ENCODE assay signal across 11 cellular contexts in the genomic region with DNA sequence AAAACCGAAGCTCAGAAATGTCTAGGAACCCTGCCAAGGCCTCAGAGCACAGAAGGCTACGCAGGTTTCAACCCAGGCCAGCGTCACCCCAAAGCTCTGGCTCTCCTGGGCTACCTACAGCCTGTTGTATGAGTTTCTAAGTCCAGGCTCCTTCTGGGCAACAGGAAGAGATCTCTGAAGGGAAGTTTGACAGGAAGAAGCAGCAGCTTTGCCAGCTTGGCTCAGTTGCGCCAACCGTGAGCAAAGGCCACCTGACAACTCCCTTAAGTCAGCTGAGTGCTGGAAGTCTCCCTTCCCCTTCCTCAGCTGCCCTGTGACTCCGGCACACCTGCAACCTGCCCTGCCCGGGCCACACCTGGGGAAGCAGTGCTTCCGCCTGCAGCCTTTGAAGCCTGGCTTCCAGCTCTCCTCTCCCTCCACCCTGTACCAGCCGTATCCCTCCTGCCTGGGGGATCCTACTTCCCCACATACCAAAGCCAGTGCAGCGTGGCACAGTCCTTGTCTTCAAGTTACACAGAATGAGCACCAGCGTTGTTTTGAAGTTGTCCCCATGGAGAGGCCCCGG. TPM values are rescaled to one million over a fixed set of nuclear protein-coding genes. Genes with fewer than 3 reads are reported as not detected.
DNase-seq lines count a peak whose midpoint lies in the region; ATAC-seq and TF ChIP-seq lines count a peak whose summit lies in the region.
"Had no signal": no experiment of that assay in that cellular context is flagged by ENCODE, and none has a peak within 500 bp of the region (broad histone marks: within the 10 kb centered on the region; RNA-seq: fewer than 3 reads in every experiment).

No MANE protein-coding gene starts in this region.

- DNase-seq in T-helper 17 cell (no peak), right cardiac atrium (no peak), osteocyte (ENCODE audit: extremely low spot score, unreplicated experiment) (no peak), DMS79 treated with DMSO at 0.1 percent for 48 hours (lab: John Stamatoyannopoulos, UW) (no peak), iPS-NIHi11 (ENCODE audit: low spot score) (no peak), AG20443 (ENCODE audit: low spot score) (no peak)
- DNase-seq: KG1, NCI-H2029 treated with DMSO at 0.1 percent for 48 hours, OCI-M1 had no signal

- TF ChIP-seq CTCF in osteocyte (IDR thresholded peaks at IDR 0.05): no peak

- H3K9ac ChIP-seq in BLaER1: no peak overlapping the region

- H4K20me1 ChIP-seq in BLaER1: no peaks in the 10 kb centered on the region

- no peak overlapping the region for H3K4me3 ChIP-seq in BLaER1
- H3K4me3 ChIP-seq in right cardiac atrium (ENCODE audit: low read length): no peak overlapping the region

- H3K9me3 Mint-ChIP-seq in osteocyte (ENCODE audit: unreplicated experiment): no peaks in the 10 kb centered on the region

- H3K4me1 ChIP-seq in BLaER1 (peaks cover 18% of the 10 kb centered on the region), right cardiac atrium (ENCODE audit: control insufficient read depth, insufficient read depth, low read length) (peaks cover 19% of the 10 kb centered on the region)

- intact Hi-C loops in right cardiac atrium (cut with DNase I): no loop called here

- H3K27ac ChIP-seq in BLaER1: no peak overlapping the region
- no peak overlapping the region for H3K27ac ChIP-seq in right cardiac atrium (ENCODE audit: low read length)

- no peaks in the 10 kb centered on the region for H3K27me3 ChIP-seq in BLaER1
- no peaks in the 10 kb centered on the region for H3K27me3 ChIP-seq in right cardiac atrium (ENCODE audit: control insufficient read depth, insufficient read depth)

- peaks cover 14% of the 10 kb centered on the region for H3K27me3 Mint-ChIP-seq in T-helper 17 cell
- no peaks in the 10 kb centered on the region for H3K27me3 Mint-ChIP-seq in osteocyte (ENCODE audit: unreplicated experiment)

- WGBS in right cardiac atrium: 58% methylated on average over 12 of the region's 12 CpGs

- H3K4me1 Mint-ChIP-seq in T-helper 17 cell (peaks cover 6% of the 10 kb centered on the region), osteocyte (ENCODE audit: unreplicated experiment) (peaks cover 49% of the 10 kb centered on the region)

- no peak overlapping the region for H3K4me3 Mint-ChIP-seq in T-helper 17 cell
- no peak overlapping the region for H3K4me3 Mint-ChIP-seq in osteocyte (ENCODE audit: unreplicated experiment)

- H3K4me2 ChIP-seq in BLaER1: peak overlapping the region; percentile 20; the same call in 1 of the 2 replicates

- H3K9me3 ChIP-seq in BLaER1 (no peaks in the 10 kb centered on the region), T-helper 17 cell (ENCODE audit: control insufficient read depth, low read length, poor library complexity, severe bottlenecking) (no peaks in the 10 kb centered on the region), right cardiac atrium (ENCODE audit: control insufficient read depth, low read length) (no peaks in the 10 kb centered on the region)

- no peaks in the 10 kb centered on the region for H3K36me3 ChIP-seq in BLaER1

- ATAC-seq in T-helper 17 cell (no peak), right cardiac atrium (peak; percentile 40 to 44), GM21529 (IDR thresholded peaks at IDR 0.05; ENCODE audit: unreplicated experiment) (no peak)

- H3K27ac Mint-ChIP-seq in T-helper 17 cell (peak overlapping the region; percentile 41), osteocyte (ENCODE audit: unreplicated experiment) (peak overlapping the region; percentile 18)

- H3K36me3 Mint-ChIP-seq in T-helper 17 cell (ENCODE audit: low read depth) (no peaks in the 10 kb centered on the region), osteocyte (ENCODE audit: unreplicated experiment) (no peaks in the 10 kb centered on the region)

RNA-seq across cellular contexts. Expression of a gene that starts 36.7 kb away (rescaled TPM):
- total RNA-seq in T-helper 17 cell (1 to 10 TPM in 1 of 2 donors, under 1 TPM in 1; 0.65 to 1.5 TPM), right cardiac atrium (10 to 100 TPM; 25.7 to 38.9 (median 31.0) TPM), osteocyte (16.7 and 18.3 TPM in 2 replicates)
- 14.5 TPM for polyA plus RNA-seq in right cardiac atrium

Comparison
In these comparisons a context has a peak if more than half of its experiments do, and no peak if none do; other contexts are left out.
1. ATAC-seq: peak in right cardiac atrium (2 of 2); none in T-helper 17 cell (single experiment) and GM21529 (single experiment).